23 cellular contexts compared by ENCODE assay signal in the genomic region with DNA sequence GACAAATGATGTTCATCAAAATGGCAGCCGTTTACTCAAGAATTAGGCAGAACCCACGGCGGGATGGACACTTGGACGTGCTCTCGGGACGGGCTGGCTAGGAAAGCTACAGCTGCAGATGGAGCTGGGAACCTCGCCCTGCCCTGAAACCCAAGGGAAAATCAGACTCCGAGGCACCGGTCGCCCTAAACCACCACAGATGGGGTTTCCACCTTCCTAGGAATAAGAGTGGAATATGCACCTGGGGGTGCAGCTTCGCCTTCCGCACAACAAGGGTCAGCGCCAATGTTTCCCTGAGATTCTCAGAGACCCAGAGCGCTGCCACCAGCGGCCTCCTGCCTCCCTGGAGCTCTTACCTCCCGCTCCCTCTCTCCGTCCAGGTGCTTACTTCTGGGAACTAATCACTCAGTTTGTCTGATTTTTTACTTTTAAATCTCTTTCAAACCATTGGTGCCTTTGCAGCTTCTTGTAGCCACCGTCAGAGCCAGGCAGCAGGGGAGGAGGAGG.
"Had no signal": no experiment of that assay in that cellular context is flagged by ENCODE, and none has a peak within 500 bp of the region (broad histone marks: within the 10 kb centered on the region; RNA-seq: fewer than 3 reads in every experiment).

No MANE protein-coding gene starts in this region.

- H3K27me3 ChIP-seq: adrenal gland, breast epithelium, thyroid gland had no signal

- H3K9me3 ChIP-seq: thyroid gland had no signal

- H3K4me3 Mint-ChIP-seq: activated naive CD8-positive, alpha-beta T cell; activated T-cell treated with anti-CD3 and anti-CD28 coated beads, Interleukin-2, amount 50 U/mL, for 24 hours; mesothelial cell of epicardium; natural killer cell had no signal

- H3K4me3 ChIP-seq: adrenal gland, breast epithelium, left ventricle myocardium inferior, thyroid gland had no signal

- H3K9me3 Mint-ChIP-seq: natural killer cell had no signal

- ATAC-seq: natural killer cell had no signal

- H3K27ac ChIP-seq: breast epithelium, left ventricle myocardium inferior, parathyroid adenoma, thyroid gland had no signal

- H3K27ac Mint-ChIP-seq: activated naive CD8-positive, alpha-beta T cell; activated T-cell treated with anti-CD3 and anti-CD28 coated beads, Interleukin-2, amount 50 U/mL, for 24 hours; activated T-helper 2 cell treated with anti-CD3 and anti-CD28 coated beads, Interferon-gamma antibody, Interleukin-2, Interleukin-4, amounts not matched to agents 10 μg/mL and 5 μg/mL and 100 μg/mL, durations not matched to agents 14 hours and 24 hours and 36 hours; mesothelial cell of epicardium had no signal

- H2AFZ ChIP-seq: parathyroid adenoma had no signal

- H3K36me3 ChIP-seq: adrenal gland, breast epithelium, left ventricle myocardium inferior, thyroid gland had no signal

- H3K36me3 Mint-ChIP-seq: activated naive CD8-positive, alpha-beta T cell; mesothelial cell of epicardium; natural killer cell had no signal

- H3K9ac ChIP-seq: parathyroid adenoma had no signal

- DNase-seq: activated CD4-positive, alpha-beta T cell treated with anti-CD3 and anti-CD28 coated beads for 1 hour; activated CD8-positive, alpha-beta memory T cell treated with anti-CD3 and anti-CD28 coated beads for 24 hours; activated CD8-positive, alpha-beta memory T cell treated with anti-CD3 and anti-CD28 coated beads, Interleukin-2, amount 50 U/mL, for 4 hours; activated naive CD4-positive, alpha-beta T cell; activated T-cell treated with anti-CD3 and anti-CD28 coated beads, Interleukin-2, amount 50 U/mL, for 24 hours; effector CD8-positive, alpha-beta T cell; erythroblast; foreskin melanocyte; kidney glomerular epithelial cell; left ventricle myocardium inferior; natural killer cell; stimulated activated CD4-positive, alpha-beta T cell treated with anti-CD3 and anti-CD28 coated beads, Interleukin-4, amount 100 ng/mL, for 24 hours; stimulated activated naive CD4-positive, alpha-beta T cell treated with Interleukin-2 at 50 U/mL for 16 hours; substantia nigra; T-helper 1 cell; T-helper 9 cell; thyroid gland had no signal

- H3K4me1 ChIP-seq: breast epithelium, parathyroid adenoma, thyroid gland had no signal

- H3K27me3 Mint-ChIP-seq: activated naive CD8-positive, alpha-beta T cell; activated T-cell treated with anti-CD3 and anti-CD28 coated beads, Interleukin-2, amount 50 U/mL, for 24 hours had no signal

- H3K79me2 ChIP-seq: parathyroid adenoma had no signal
